Comparison of ENCODE assay signal across 1 cellular context in genomic region chr5:95727764-95728191, GRCh38.
TF ChIP-seq lines count a peak whose summit lies in the region.

No MANE protein-coding gene starts in this region.

TF ChIP-seq in SK-N-SH, 30 proteins besides CTCF, POLR2A, EP300 and RAD21 (continued from another document):
- TF ChIP-seq USF2 (IDR thresholded peaks at IDR 0.05; ENCODE audit: borderline replicate concordance, low read depth, low read length) = no peak
- no peak for TF ChIP-seq FOXJ3 (CRISPR knock-in tag; IDR thresholded peaks at IDR 0.05)
- no peak for TF ChIP-seq RFX5 (IDR thresholded peaks at IDR 0.05; ENCODE audit: low read length)
- no peak for TF ChIP-seq EZH2phosphoT487 (IDR thresholded peaks at IDR 0.05; ENCODE audit: borderline replicate concordance, low read depth)
- 0 out of 2 replicates have a peak, but pooled peaks have one; percentile 23 for TF ChIP-seq RCOR1 (IDR thresholded peaks at IDR 0.05; ENCODE audit: low read length)
- no peak for TF ChIP-seq SIN3A (IDR thresholded peaks at IDR 0.05; ENCODE audit: borderline replicate concordance, low read depth, low read length)
- no peak for TF ChIP-seq NRF1 (IDR thresholded peaks at IDR 0.05; ENCODE audit: low read depth, low read length)
- no peak for TF ChIP-seq SMC3 (IDR thresholded peaks at IDR 0.05; ENCODE audit: low read depth, low read length)
- no peak for TF ChIP-seq MXI1 (IDR thresholded peaks at IDR 0.05; ENCODE audit: low read depth, low read length)
- TF ChIP-seq JUND (IDR thresholded peaks at IDR 0.05) = no peak
- no peak for TF ChIP-seq REST (IDR thresholded peaks at IDR 0.05; ENCODE audit: low read depth, low read length)
TF ChIP-seq in SK-N-SH: peak in this region for 5.
